In genomic region chr7:121860953-121861352, GRCh38 we compare ENCODE assay signal across 29 cellular contexts.
"Had no signal": no experiment of that assay in that cellular context is flagged by ENCODE, and none has a peak within 500 bp of the region (broad histone marks: within the 10 kb centered on the region; RNA-seq: fewer than 3 reads in every experiment).

No MANE protein-coding gene starts in this region.

- DNase-seq: stimulated activated CD4-positive, alpha-beta T cell treated with anti-CD3 and anti-CD28 coated beads, Interleukin-2, amount 100 ng/mL, for 48 hours; stimulated activated CD4-positive, alpha-beta T cell treated with anti-CD3 and anti-CD28 coated beads, Interleukin-4, amount 100 ng/mL, for 1 hour; stimulated activated CD4-positive, alpha-beta T cell treated with anti-CD3 and anti-CD28 coated beads, Interleukin-4, amount 100 ng/mL, for 24 hours; stimulated activated CD4-positive, alpha-beta T cell treated with anti-CD3 and anti-CD28 coated beads, Interleukin-4, amount 100 ng/mL, for 4 hours; stimulated activated CD8-positive, alpha-beta memory T cell treated with anti-CD3 and anti-CD28 coated beads, Interleukin-4, amount 100 ng/mL, for 48 hours; stimulated activated naive B cell treated with anti-CD40 and anti-IgM and Interleukin-4, amounts not matched to agents 10 μg/mL and 1 μg/mL and 100 μg/mL, for 72 hours; stimulated activated naive CD4-positive, alpha-beta T cell; stimulated activated naive CD4-positive, alpha-beta T cell treated with Interleukin-2 at 50 U/mL for 16 hours; stimulated activated naive CD8-positive, alpha-beta T cell treated with anti-CD3 and anti-CD28 coated beads, Interleukin-15, amount 100 ng/mL, for 72 hours; stimulated activated naive CD8-positive, alpha-beta T cell treated with anti-CD3 and anti-CD28 coated beads, Interleukin-15, Interleukin-2, amounts not matched to agents 100 U/mL and 50 U/mL, for 24 hours; stomach; substantia nigra; testis; thyroid gland; tibial artery; transverse colon; trophoblast cell; upper lobe of left lung; upper lobe of right lung; uterus had no signal

- H3K4me3 Mint-ChIP-seq: stimulated activated effector memory CD8-positive, alpha-beta T cell treated with anti-CD3 and anti-CD28 coated beads, Interleukin-12 subunit alpha, Interleukin-12 subunit beta, amount 100 ng/mL, for 72 hours; stimulated activated memory B cell treated with anti-CD40 and anti-IgM and Interleukin-4, amounts not matched to agents 10 μg/mL and 1 μg/mL and 100 μg/mL, for 72 hours; stimulated activated naive B cell treated with anti-CD40 and anti-IgM and Interleukin-4, amounts not matched to agents 10 μg/mL and 1 μg/mL and 100 μg/mL, for 72 hours; stimulated activated naive CD8-positive, alpha-beta T cell treated with anti-CD3 and anti-CD28 coated beads, Interleukin-15, amount 100 ng/mL, for 72 hours; stimulated activated naive CD8-positive, alpha-beta T cell treated with anti-CD3 and anti-CD28 coated beads, Interleukin-15, Interleukin-2, amounts not matched to agents 100 ng/mL and 50 ng/mL, for 24 hours; type B pancreatic cell had no signal

- FAIRE-seq: urothelium cell line had no signal

- H3K36me3 ChIP-seq: stomach, suprapubic skin, thoracic aorta, thyroid gland, tibial artery, tibial nerve, transverse colon, upper lobe of left lung, upper lobe of right lung, uterus, vagina had no signal

- H3K9me3 Mint-ChIP-seq: stimulated activated memory B cell treated with anti-CD40 and anti-IgM and Interleukin-4, amounts not matched to agents 10 μg/mL and 1 μg/mL and 100 μg/mL, for 72 hours; stimulated activated naive CD8-positive, alpha-beta T cell treated with anti-CD3 and anti-CD28 coated beads, Interleukin-15, Interleukin-2, amounts not matched to agents 100 ng/mL and 50 ng/mL, for 24 hours had no signal

- ATAC-seq: stimulated activated effector memory CD8-positive, alpha-beta T cell treated with anti-CD3 and anti-CD28 coated beads, Interleukin-12 subunit alpha, Interleukin-12 subunit beta, amount 100 ng/mL, for 72 hours; stimulated activated memory B cell treated with anti-CD40 and anti-IgM and Interleukin-4, amounts not matched to agents 10 μg/mL and 1 μg/mL and 100 μg/mL, for 72 hours; stimulated activated naive B cell treated with anti-CD40 and anti-IgM and Interleukin-4, amounts not matched to agents 10 μg/mL and 1 μg/mL and 100 μg/mL, for 72 hours; stimulated activated naive CD8-positive, alpha-beta T cell treated with anti-CD3 and anti-CD28 coated beads, Interleukin-15, amount 100 ng/mL, for 72 hours; stimulated activated naive CD8-positive, alpha-beta T cell treated with anti-CD3 and anti-CD28 coated beads, Interleukin-15, Interleukin-2, amounts not matched to agents 100 U/mL and 50 U/mL, for 24 hours; upper lobe of right lung had no signal

- H3K4me1 ChIP-seq: stomach, suprapubic skin, testis, thyroid gland, transverse colon, upper lobe of left lung, upper lobe of right lung, uterus, vagina had no signal

- H3K27ac Mint-ChIP-seq: stimulated activated effector memory CD8-positive, alpha-beta T cell treated with anti-CD3 and anti-CD28 coated beads, Interleukin-12 subunit alpha, Interleukin-12 subunit beta, amount 100 ng/mL, for 72 hours; stimulated activated memory B cell treated with anti-CD40 and anti-IgM and Interleukin-4, amounts not matched to agents 10 μg/mL and 1 μg/mL and 100 μg/mL, for 72 hours; stimulated activated naive B cell treated with anti-CD40 and anti-IgM and Interleukin-4, amounts not matched to agents 10 μg/mL and 1 μg/mL and 100 μg/mL, for 72 hours; stimulated activated naive CD8-positive, alpha-beta T cell treated with anti-CD3 and anti-CD28 coated beads, Interleukin-15, amount 100 ng/mL, for 72 hours; stimulated activated naive CD8-positive, alpha-beta T cell treated with anti-CD3 and anti-CD28 coated beads, Interleukin-15, Interleukin-2, amounts not matched to agents 100 ng/mL and 50 ng/mL, for 24 hours; type B pancreatic cell had no signal

- H3K9me3 ChIP-seq: stomach, suprapubic skin, testis, thoracic aorta, thyroid gland, tibial artery, tibial nerve, transverse colon, upper lobe of left lung, upper lobe of right lung, uterus, vagina had no signal

- H3K27me3 ChIP-seq: stomach, suprapubic skin, testis, thyroid gland, tibial nerve, transverse colon, upper lobe of left lung, upper lobe of right lung, uterus, vagina had no signal

- H3K27me3 Mint-ChIP-seq: stimulated activated memory B cell treated with anti-CD40 and anti-IgM and Interleukin-4, amounts not matched to agents 10 μg/mL and 1 μg/mL and 100 μg/mL, for 72 hours; stimulated activated naive CD8-positive, alpha-beta T cell treated with anti-CD3 and anti-CD28 coated beads, Interleukin-15, amount 100 ng/mL, for 72 hours; stimulated activated naive CD8-positive, alpha-beta T cell treated with anti-CD3 and anti-CD28 coated beads, Interleukin-15, Interleukin-2, amounts not matched to agents 100 ng/mL and 50 ng/mL, for 24 hours had no signal

- H3K36me3 Mint-ChIP-seq: stimulated activated effector memory CD8-positive, alpha-beta T cell treated with anti-CD3 and anti-CD28 coated beads, Interleukin-12 subunit alpha, Interleukin-12 subunit beta, amount 100 ng/mL, for 72 hours; stimulated activated memory B cell treated with anti-CD40 and anti-IgM and Interleukin-4, amounts not matched to agents 10 μg/mL and 1 μg/mL and 100 μg/mL, for 72 hours; stimulated activated naive B cell treated with anti-CD40 and anti-IgM and Interleukin-4, amounts not matched to agents 10 μg/mL and 1 μg/mL and 100 μg/mL, for 72 hours; type B pancreatic cell had no signal

- H3K4me1 Mint-ChIP-seq: stimulated activated effector memory CD8-positive, alpha-beta T cell treated with anti-CD3 and anti-CD28 coated beads, Interleukin-12 subunit alpha, Interleukin-12 subunit beta, amount 100 ng/mL, for 72 hours; stimulated activated memory B cell treated with anti-CD40 and anti-IgM and Interleukin-4, amounts not matched to agents 10 μg/mL and 1 μg/mL and 100 μg/mL, for 72 hours; stimulated activated naive B cell treated with anti-CD40 and anti-IgM and Interleukin-4, amounts not matched to agents 10 μg/mL and 1 μg/mL and 100 μg/mL, for 72 hours; stimulated activated naive CD8-positive, alpha-beta T cell treated with anti-CD3 and anti-CD28 coated beads, Interleukin-15, amount 100 ng/mL, for 72 hours had no signal

- H3K27ac ChIP-seq: stomach, suprapubic skin, testis, thoracic aorta, thyroid gland, tibial artery, tibial nerve, transverse colon, upper lobe of left lung, upper lobe of right lung, uterus, vagina had no signal

- H3K4me3 ChIP-seq: stomach, suprapubic skin, testis, thoracic aorta, thyroid gland, tibial artery, tibial nerve, transverse colon, upper lobe of left lung, upper lobe of right lung, uterus, vagina had no signal
